Comparison of ENCODE assay signal across 1 cellular context in the genomic region with DNA sequence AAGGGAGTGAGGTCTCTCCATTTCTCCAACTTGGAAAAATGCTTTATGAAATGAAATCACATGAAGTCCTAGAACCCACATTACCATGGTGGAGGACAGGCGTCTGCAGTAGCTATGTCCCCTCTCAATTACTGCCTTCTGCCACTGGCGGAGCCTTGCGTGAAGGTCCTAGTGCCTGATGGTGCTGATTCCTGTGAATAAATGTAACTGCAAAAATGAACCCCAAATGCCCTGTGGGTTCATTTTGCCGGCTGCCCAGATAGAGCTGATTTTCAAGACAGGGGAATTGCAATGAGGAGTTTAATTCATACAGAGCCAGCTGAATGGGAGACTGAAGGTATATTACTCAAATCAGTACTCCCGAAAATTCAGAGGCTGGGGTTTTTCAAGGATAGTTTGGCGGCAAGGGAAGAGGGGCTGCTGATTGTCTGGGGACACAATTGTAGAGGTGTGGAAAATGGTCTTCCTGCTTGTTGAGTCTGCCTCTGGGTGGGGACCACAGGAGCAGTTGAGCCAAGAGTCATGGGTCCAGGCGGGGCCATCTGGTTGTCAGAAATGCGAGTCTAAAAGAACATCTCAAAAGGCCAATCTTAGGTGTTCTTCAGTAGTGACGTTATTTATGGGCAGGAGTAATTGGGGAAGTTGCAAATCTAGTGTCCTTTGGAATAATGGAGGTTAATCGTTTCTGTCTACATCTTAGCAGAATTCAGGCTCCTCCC.
TF ChIP-seq lines count a peak whose summit lies in the region.

No MANE protein-coding gene starts in this region.

TF ChIP-seq in GM12878, 131 proteins besides CTCF, POLR2A, EP300 and RAD21 (continued from another document):
- TF ChIP-seq MEF2B (IDR thresholded peaks at IDR 0.05; ENCODE audit: partially characterized antibody, poor library complexity, severe bottlenecking): no peak
- TF ChIP-seq JUNB (IDR thresholded peaks at IDR 0.05): no peak
- TF ChIP-seq USF1 (IDR thresholded peaks at IDR 0.05; ENCODE audit: borderline replicate concordance, extremely low read length, insufficient read depth, low read depth, low read length): no peak
- TF ChIP-seq HDAC6 (IDR thresholded peaks at IDR 0.05; ENCODE audit: unreplicated experiment): no peak
- no peak for TF ChIP-seq PAX8 (IDR thresholded peaks at IDR 0.05)
- TF ChIP-seq SKIL (IDR thresholded peaks at IDR 0.05; ENCODE audit: low read depth, poor library complexity, severe bottlenecking): no peak
- no peak for TF ChIP-seq EED (IDR thresholded peaks at IDR 0.05; ENCODE audit: low read depth)
- no peak for TF ChIP-seq KAT2A (conservative IDR thresholded peaks at IDR 0.05; ENCODE audit: control insufficient read depth, low read depth, low read length)
- TF ChIP-seq SMAD1 (IDR thresholded peaks at IDR 0.05; ENCODE audit: low read depth, partially characterized antibody): no peak
- TF ChIP-seq MYC (IDR thresholded peaks at IDR 0.05; ENCODE audit: insufficient read depth, insufficient read length, insufficient replicate concordance, low read length, severe bottlenecking): no peak
- TF ChIP-seq, protein P1, sequence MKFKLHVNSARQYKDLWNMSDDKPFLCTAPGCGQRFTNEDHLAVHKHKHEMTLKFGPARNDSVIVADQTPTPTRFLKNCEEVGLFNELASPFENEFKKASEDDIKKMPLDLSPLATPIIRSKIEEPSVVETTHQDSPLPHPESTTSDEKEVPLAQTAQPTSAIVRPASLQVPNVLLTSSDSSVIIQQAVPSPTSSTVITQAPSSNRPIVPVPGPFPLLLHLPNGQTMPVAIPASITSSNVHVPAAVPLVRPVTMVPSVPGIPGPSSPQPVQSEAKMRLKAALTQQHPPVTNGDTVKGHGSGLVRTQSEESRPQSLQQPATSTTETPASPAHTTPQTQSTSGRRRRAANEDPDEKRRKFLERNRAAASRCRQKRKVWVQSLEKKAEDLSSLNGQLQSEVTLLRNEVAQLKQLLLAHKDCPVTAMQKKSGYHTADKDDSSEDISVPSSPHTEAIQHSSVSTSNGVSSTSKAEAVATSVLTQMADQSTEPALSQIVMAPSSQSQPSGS (IDR thresholded peaks at IDR 0.05; ENCODE audit: low read length): no peak
